Comparison of ENCODE assay signal across 8 cellular contexts in genomic region chr11:68040957-68041591, GRCh38. TPM values are rescaled to one million over a fixed set of nuclear protein-coding genes. Genes with fewer than 3 reads are reported as not detected.
DNase-seq lines count a peak whose midpoint lies in the region; ATAC-seq, FAIRE-seq and TF ChIP-seq lines count a peak whose summit lies in the region.

No MANE protein-coding gene starts in this region.

- H3K36me3 ChIP-seq in HUES48 (ENCODE audit: control insufficient read depth, insufficient read depth, low read length) = no peaks in the 10 kb centered on the region
- no peaks in the 10 kb centered on the region for H3K36me3 ChIP-seq in mammary epithelial cell (ENCODE audit: insufficient read depth, low read length)
- peaks cover 11 to 39% of the 10 kb centered on the region in 2 donors for H3K36me3 ChIP-seq in muscle layer of duodenum (ENCODE audit: control insufficient read depth in 1 of 2, insufficient read depth in 2 of 2, low read length in 2 of 2)

- no peak for FAIRE-seq in A549 (lab: Jason Lieb, UNC)
- no peak for FAIRE-seq in GM19239 (lab: Jason Lieb, UNC)

- ATAC-seq in A549 (no peak), GM18502 (IDR thresholded peaks at IDR 0.05; ENCODE audit: poor library complexity, unreplicated experiment) (no peak)

- H3K27ac ChIP-seq in A549 (peak overlapping the region; percentile 95 to 96), HUES48 (ENCODE audit: low read depth, low read length) (peak overlapping the region; percentile 74), mammary epithelial cell (ENCODE audit: insufficient read depth, low read depth, low read length) (no peak overlapping the region), muscle layer of duodenum (ENCODE audit: low read length) (peak overlapping the region; percentile 92)

- peaks cover 49% of the 10 kb centered on the region for H3K4me1 ChIP-seq in A549
- H3K4me1 ChIP-seq in HUES48 (ENCODE audit: control insufficient read depth, insufficient read depth, low read length) = peaks cover 21% of the 10 kb centered on the region; the same call in 1 of the 2 replicates
- peaks cover 16% of the 10 kb centered on the region for H3K4me1 ChIP-seq in mammary epithelial cell (ENCODE audit: insufficient read depth, low read length)
- peaks cover 7 to 44% of the 10 kb centered on the region in 2 donors for H3K4me1 ChIP-seq in muscle layer of duodenum (ENCODE audit: control insufficient read depth in 1 of 2, insufficient read depth in 2 of 2, low read length in 2 of 2)

- H2AFZ ChIP-seq in mammary epithelial cell (ENCODE audit: low read depth, low read length) = no peak overlapping the region

- intact Hi-C loops in mammary epithelial cell (cut with micrococcal nuclease) = no loop called here

- no peak for TF ChIP-seq EP300 in A549 (IDR thresholded peaks at IDR 0.05)

- POLR2A ChIA-PET in A549 (lab: Yijun Ruan, JAX) = interaction anchor here (1.8 to 2.5 kb wide), 2 partner anchors 27 to 31 kb away, joined by 5 to 9 read pairs; partner anchors contain the start of gene ALDH3B1

- DNase-seq in A549 (ENCODE audit: low read depth in 1 of 2, low spot score in 1 of 2) (no peak), mammary epithelial cell (no peak), SHP77 (lab: John Stamatoyannopoulos, UW) (no peak), GM19239 (ENCODE audit: insufficient read length, low spot score) (no peak)
- DNase-seq in activated CD4-positive, alpha-beta T cell treated with anti-CD3 and anti-CD28 coated beads, Interleukin-2, amount 50 U/mL, for 4 hours = no peak

- H3K9me3 ChIP-seq in A549 = no peaks in the 10 kb centered on the region
- no peaks in the 10 kb centered on the region for H3K9me3 ChIP-seq in HUES48 (ENCODE audit: control insufficient read depth, insufficient read depth, low read length)
- H3K9me3 ChIP-seq in mammary epithelial cell (replicated peaks; ENCODE audit: insufficient read depth, low read length) = no peaks in the 10 kb centered on the region
- no peaks in the 10 kb centered on the region for H3K9me3 ChIP-seq in muscle layer of duodenum (ENCODE audit: control insufficient read depth in 1 of 2, low read length in 2 of 2)

- H3K4me3 ChIP-seq in A549 (peak overlapping the region; percentile 60), HUES48 (ENCODE audit: low read depth, low read length) (no peak overlapping the region), mammary epithelial cell (replicated peaks in 1 of 3; ENCODE audit: insufficient read depth in 1 of 3, low read depth in 2 of 3, low read length in 3 of 3) (no peak overlapping the region), muscle layer of duodenum (ENCODE audit: low read depth in 1 of 2, low read length in 2 of 2) (peak overlapping the region; percentile 87 to 88)

- H3K9ac ChIP-seq in HUES48 (ENCODE audit: low read depth, low read length) = no peak overlapping the region
- no peak overlapping the region for H3K9ac ChIP-seq in mammary epithelial cell (ENCODE audit: insufficient read depth, low read length)

- BruUV-seq in mammary epithelial cell (replicated peaks; lab: Mats Ljungman, UMichigan) = no TSS peak

- in situ Hi-C loops in mammary epithelial cell (cut with MboI; ENCODE audit: low sequenced_read_pairs in 2 of 2) = no loop called here

- H3K79me2 ChIP-seq in mammary epithelial cell (ENCODE audit: insufficient read depth, low read length) = peaks cover 10% of the 10 kb centered on the region

- TF ChIP-seq RAD21 in A549 (conservative IDR thresholded peaks at IDR 0.05 in 1 of 2, IDR thresholded peaks at IDR 0.05 in 1 of 2) = no peak

- WGBS in A549 (ENCODE audit: missing lambda C conversion rate) = 76% methylated on average over 13 of the region's 23 CpGs
- WGBS in mammary epithelial cell (ENCODE audit: low coverage, missing lambda C conversion rate) = 79% methylated on average over 17 of the region's 23 CpGs

- dilution Hi-C loops in mammary epithelial cell (cut with HindIII; ENCODE audit: low sequenced_read_pairs) = no loop called here

- H3K27me3 ChIP-seq in HUES48 (ENCODE audit: control insufficient read depth, insufficient read depth, low read length) (no peaks in the 10 kb centered on the region), mammary epithelial cell (ENCODE audit: insufficient read depth, low read length) (no peaks in the 10 kb centered on the region), muscle layer of duodenum (ENCODE audit: low read depth, low read length) (no peaks in the 10 kb centered on the region)

- H4K20me1 ChIP-seq in mammary epithelial cell (ENCODE audit: insufficient read depth, low read length) = no peaks in the 10 kb centered on the region

- TF ChIP-seq CTCF in A549 (IDR thresholded peaks at IDR 0.05) (no peak), mammary epithelial cell (conservative IDR thresholded peaks at IDR 0.05 in 1 of 2, IDR thresholded peaks at IDR 0.05 in 1 of 2; ENCODE audit: extremely low read depth in 1 of 2, insufficient read depth in 1 of 2, low read depth in 1 of 2, low read length in 2 of 2) (no peak)

- TF ChIP-seq POLR2A in A549 (IDR thresholded peaks at IDR 0.05; ENCODE audit: low read length) = no peak

- CTCF ChIA-PET in A549 (lab: Yijun Ruan, JAX) = interaction anchor here (0.9 to 7.3 kb wide), 6 partner anchors 12 to 256 kb away, joined by 4 to 60 read pairs (median 6); partner anchors contain the start of gene ALDH3B1
- CTCF ChIA-PET in mammary epithelial cell (lab: Charles Lee; ENCODE audit: low non-redundant PET) = no interaction called here

- peak overlapping the region; percentile 94 for H3K4me2 ChIP-seq in A549
- H3K4me2 ChIP-seq in mammary epithelial cell (ENCODE audit: insufficient read depth, low read depth, low read length) = peak overlapping the region; percentile 42

TF ChIP-seq in A549, 52 proteins besides CTCF, POLR2A, EP300 and RAD21 (continues in another document):
- no peak for TF ChIP-seq KDM5A (IDR thresholded peaks at IDR 0.05)
- no peak for TF ChIP-seq MAFK (IDR thresholded peaks at IDR 0.05; ENCODE audit: partially characterized antibody)
- TF ChIP-seq JUN (IDR thresholded peaks at IDR 0.05) = no peak
- TF ChIP-seq MAZ (IDR thresholded peaks at IDR 0.05; ENCODE audit: borderline replicate concordance, low read depth, low read length) = no peak
- TF ChIP-seq HOXA7 (CRISPR knock-in tag; IDR thresholded peaks at IDR 0.05) = no peak
- TF ChIP-seq KDM1A (IDR thresholded peaks at IDR 0.05; ENCODE audit: low read depth) = no peak
- no peak for TF ChIP-seq CBX2 (IDR thresholded peaks at IDR 0.05; ENCODE audit: borderline replicate concordance, low read depth)
- no peak for TF ChIP-seq ZSCAN20 (CRISPR knock-in tag; IDR thresholded peaks at IDR 0.05)
- TF ChIP-seq ATOH8 (CRISPR knock-in tag; IDR thresholded peaks at IDR 0.05; ENCODE audit: low read depth) = no peak
- TF ChIP-seq POLR2AphosphoS2 (conservative IDR thresholded peaks at IDR 0.05; ENCODE audit: low read length) = no peak
- TF ChIP-seq SMC3 (IDR thresholded peaks at IDR 0.05) = no peak
- TF ChIP-seq ZNF302 (CRISPR knock-in tag; IDR thresholded peaks at IDR 0.05) = no peak

RNA-seq across cellular contexts. Expression of gene TCIRG1, which starts 2.2 kb away (rescaled TPM):
- polyA plus RNA-seq in A549 (2011; rRNA removed) = 36.3 and 49.4 TPM in 2 replicates
- polyA plus RNA-seq in A549 (2012; cell fraction: cytosol; rRNA removed) = 99.5 and 132 TPM in 2 replicates
- polyA plus RNA-seq in A549 (2012; cell fraction: nucleus; rRNA removed) = 1,336 and 1,871 TPM in 2 replicates
- 94.9 to 120 TPM (median 115 TPM) in 3 replicates for polyA plus RNA-seq in A549 (2017; fragmentation: RNase III; extraction: RNeasy Plus Mini Kit Qiagen cat#74134 plus additional on column Dnase treatment)
- polyA minus RNA-seq in A549 (2011; rRNA and poly(A)+ RNA removed) = 33.0 and 50.4 TPM in 2 replicates
- total RNA-seq in mammary epithelial cell = 10 to 100 TPM in 1 of 2 donors, 1 to 10 TPM in 1; 5.0 to 38.9 TPM
- 28.6 TPM for polyA plus RNA-seq in mammary epithelial cell
- polyA minus RNA-seq in mammary epithelial cell = 23.8 TPM

RNA-seq across cellular contexts. Expression of gene NDUFS8, which starts 10.6 kb away (rescaled TPM):
- 71.0 and 73.7 TPM in 2 replicates for polyA plus RNA-seq in A549 (2011; rRNA removed)
- 361 and 428 TPM in 2 replicates for polyA plus RNA-seq in A549 (2012; cell fraction: cytosol; rRNA removed)
- polyA plus RNA-seq in A549 (2012; cell fraction: nucleus; rRNA removed) = 379 and 494 TPM in 2 replicates
- 283 to 300 TPM (median 298 TPM) in 3 replicates for polyA plus RNA-seq in A549 (2017; fragmentation: RNase III; extraction: RNeasy Plus Mini Kit Qiagen cat#74134 plus additional on column Dnase treatment)
- 93.4 and 105 TPM in 2 replicates for polyA minus RNA-seq in A549 (2011; rRNA and poly(A)+ RNA removed)
- 100 to 1,000 TPM in 1 of 2 donors, 10 to 100 TPM in 1; 74.7 to 144 TPM for total RNA-seq in mammary epithelial cell
- polyA plus RNA-seq in mammary epithelial cell = 106 TPM
- polyA minus RNA-seq in mammary epithelial cell = 171 TPM

RNA-seq across cellular contexts. Expression of gene ALDH3B1, which starts 30.9 kb away (rescaled TPM):
- polyA plus RNA-seq in A549 (2011; rRNA removed) = 109 and 130 TPM in 2 replicates
- polyA plus RNA-seq in A549 (2012; cell fraction: cytosol; rRNA removed) = 155 and 214 TPM in 2 replicates
- 236 and 305 TPM in 2 replicates for polyA plus RNA-seq in A549 (2012; cell fraction: nucleus; rRNA removed)
- polyA plus RNA-seq in A549 (2017; fragmentation: RNase III; extraction: RNeasy Plus Mini Kit Qiagen cat#74134 plus additional on column Dnase treatment) = 93.7 to 104 TPM (median 94.4 TPM) in 3 replicates
- 46.0 and 65.0 TPM in 2 replicates for polyA minus RNA-seq in A549 (2011; rRNA and poly(A)+ RNA removed)
- total RNA-seq in mammary epithelial cell = 10 to 100 TPM; 10.6 to 20.8 TPM
- polyA plus RNA-seq in mammary epithelial cell = 8.7 TPM
- 2.8 TPM for polyA minus RNA-seq in mammary epithelial cell

RNA-seq across cellular contexts. Expression of gene UNC93B1, which starts 37.2 kb away (rescaled TPM):
- polyA plus RNA-seq in A549 (2011; rRNA removed) (49.4 and 55.5 TPM in 2 replicates), A549 (2017; fragmentation: RNase III; extraction: RNeasy Plus Mini Kit Qiagen cat#74134 plus additional on column Dnase treatment) (43.7 to 51.2 TPM (median 47.1 TPM) in 3 replicates), mammary epithelial cell (24.5 TPM)
- 69.3 and 103 TPM in 2 replicates for polyA plus RNA-seq in A549 (2012; cell fraction: cytosol; rRNA removed)
- polyA plus RNA-seq in A549 (2012; cell fraction: nucleus; rRNA removed) = 270 and 373 TPM in 2 replicates
- polyA minus RNA-seq in A549 (2011; rRNA and poly(A)+ RNA removed) = 103 and 125 TPM in 2 replicates
- 10 to 100 TPM; 20.7 to 22.0 TPM for total RNA-seq in mammary epithelial cell
- polyA minus RNA-seq in mammary epithelial cell = 30.1 TPM

Comparison
In these comparisons a context has a peak if more than half of its experiments do, and no peak if none do; other contexts are left out.
1. H3K4me3 ChIP-seq: peak in A549 (single experiment) and muscle layer of duodenum (2 of 2); none in HUES48 (single experiment) and mammary epithelial cell (0 of 3).